1 cellular context compared by ENCODE assay signal in genomic region chr9:124617477-124618141, GRCh38.
TF ChIP-seq lines count a peak whose summit lies in the region.

No MANE protein-coding gene starts in this region.

TF ChIP-seq in HepG2, 621 proteins besides CTCF, POLR2A, EP300 and RAD21 (continued from another document):
- no peak for TF ChIP-seq SRF (IDR thresholded peaks at IDR 0.05; ENCODE audit: low read depth, low read length)
- TF ChIP-seq ZBED4 (CRISPR knock-in tag; IDR thresholded peaks at IDR 0.05; ENCODE audit: borderline replicate concordance): 0 out of 2 replicates have a peak, but pooled peaks have one; percentile 19
- no peak for TF ChIP-seq KDM1A (CRISPR knock-in tag; IDR thresholded peaks at IDR 0.05)
- 0 out of 2 replicates have a peak, but pooled peaks have one; percentile 20 for TF ChIP-seq IRF2 (CRISPR knock-in tag; IDR thresholded peaks at IDR 0.05)
- 0 out of 2 replicates have a peak, but pooled peaks have one; percentile 23 for TF ChIP-seq ELF3 (CRISPR knock-in tag; IDR thresholded peaks at IDR 0.05)
- TF ChIP-seq SALL1 (CRISPR knock-in tag; IDR thresholded peaks at IDR 0.05): peak; percentile 48; the same call in 1 of the 2 replicates
- 0 out of 2 replicates have a peak, but pooled peaks have one; percentile 15 for TF ChIP-seq FOXA3 (CRISPR knock-in tag; IDR thresholded peaks at IDR 0.05)
- TF ChIP-seq PHF20 (CRISPR knock-in tag; IDR thresholded peaks at IDR 0.05): no peak
- no peak for TF ChIP-seq MTF2 (CRISPR knock-in tag; IDR thresholded peaks at IDR 0.05; ENCODE audit: borderline replicate concordance)
- TF ChIP-seq BHLHE40 (IDR thresholded peaks at IDR 0.05; ENCODE audit: low read length): 0 out of 2 replicates have a peak, but pooled peaks have one; percentile 24
- TF ChIP-seq ZNF335 (CRISPR knock-in tag; IDR thresholded peaks at IDR 0.05): 0 out of 2 replicates have a peak, but pooled peaks have one; percentile 33
- TF ChIP-seq TFE3 (CRISPR knock-in tag; IDR thresholded peaks at IDR 0.05): 0 out of 2 replicates have a peak, but pooled peaks have one; percentile 19
- peak in 1 of 2 experiments; percentile 37; a peak in 1 of 4 replicates for TF ChIP-seq KLF16 (CRISPR knock-in tag; IDR thresholded peaks at IDR 0.05)
- TF ChIP-seq, protein P1, sequence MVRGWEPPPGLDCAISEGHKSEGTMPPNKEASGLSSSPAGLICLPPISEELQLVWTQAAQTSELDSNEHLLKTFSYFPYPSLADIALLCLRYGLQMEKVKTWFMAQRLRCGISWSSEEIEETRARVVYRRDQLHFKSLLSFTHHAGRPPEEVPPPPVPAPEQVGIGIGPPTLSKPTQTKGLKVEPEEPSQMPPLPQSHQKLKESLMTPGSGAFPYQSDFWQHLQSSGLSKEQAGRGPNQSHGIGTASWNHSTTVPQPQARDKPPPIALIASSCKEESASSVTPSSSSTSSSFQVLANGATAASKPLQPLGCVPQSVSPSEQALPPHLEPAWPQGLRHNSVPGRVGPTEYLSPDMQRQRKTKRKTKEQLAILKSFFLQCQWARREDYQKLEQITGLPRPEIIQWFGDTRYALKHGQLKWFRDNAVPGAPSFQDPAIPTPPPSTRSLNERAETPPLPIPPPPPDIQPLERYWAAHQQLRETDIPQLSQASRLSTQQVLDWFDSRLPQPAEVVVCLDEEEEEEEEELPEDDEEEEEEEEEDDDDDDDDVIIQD (CRISPR knock-in tag; IDR thresholded peaks at IDR 0.05; ENCODE audit: low read depth): peak; percentile 32; the same call in 1 of the 2 replicates
- peak; percentile 26 for TF ChIP-seq XRCC5 (optimal IDR thresholded peaks at IDR 0.05; ENCODE audit: low read length)
- peak; percentile 15; the same call in 1 of the 2 replicates for TF ChIP-seq ZFX (CRISPR knock-in tag; IDR thresholded peaks at IDR 0.05; ENCODE audit: low read depth)
- 0 out of 2 replicates have a peak, but pooled peaks have one; percentile 15 for TF ChIP-seq SAP130 (CRISPR knock-in tag; IDR thresholded peaks at IDR 0.05; ENCODE audit: low read depth)
- no peak for TF ChIP-seq ELF1 (CRISPR knock-in tag; IDR thresholded peaks at IDR 0.05)
- 0 out of 2 replicates have a peak, but pooled peaks have one; percentile 18 for TF ChIP-seq KMT2A (CRISPR knock-in tag; IDR thresholded peaks at IDR 0.05)
- TF ChIP-seq ESRRA (CRISPR knock-in tag; IDR thresholded peaks at IDR 0.05; ENCODE audit: low read depth): no peak
- TF ChIP-seq, protein P2, sequence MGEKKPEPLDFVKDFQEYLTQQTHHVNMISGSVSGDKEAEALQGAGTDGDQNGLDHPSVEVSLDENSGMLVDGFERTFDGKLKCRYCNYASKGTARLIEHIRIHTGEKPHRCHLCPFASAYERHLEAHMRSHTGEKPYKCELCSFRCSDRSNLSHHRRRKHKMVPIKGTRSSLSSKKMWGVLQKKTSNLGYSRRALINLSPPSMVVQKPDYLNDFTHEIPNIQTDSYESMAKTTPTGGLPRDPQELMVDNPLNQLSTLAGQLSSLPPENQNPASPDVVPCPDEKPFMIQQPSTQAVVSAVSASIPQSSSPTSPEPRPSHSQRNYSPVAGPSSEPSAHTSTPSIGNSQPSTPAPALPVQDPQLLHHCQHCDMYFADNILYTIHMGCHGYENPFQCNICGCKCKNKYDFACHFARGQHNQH (CRISPR knock-in tag; IDR thresholded peaks at IDR 0.05): peak; percentile 16; the same call in 1 of the 2 replicates
- TF ChIP-seq LCORL (IDR thresholded peaks at IDR 0.05): no peak
- TF ChIP-seq LCORL (CRISPR knock-in tag; IDR thresholded peaks at IDR 0.05): peak; percentile 48; the same call in 1 of the 2 replicates
- TF ChIP-seq GATAD2A (CRISPR knock-in tag; IDR thresholded peaks at IDR 0.05): peak; percentile 52
- TF ChIP-seq ERF (CRISPR knock-in tag; IDR thresholded peaks at IDR 0.05): 0 out of 2 replicates have a peak, but pooled peaks have one; percentile 35
- TF ChIP-seq MXD4 (CRISPR knock-in tag; IDR thresholded peaks at IDR 0.05): 0 out of 2 replicates have a peak, but pooled peaks have one; percentile 20
- TF ChIP-seq SMC3 (IDR thresholded peaks at IDR 0.05; ENCODE audit: low read length): peak; percentile 98
- TF ChIP-seq FOSL1 (CRISPR knock-in tag; IDR thresholded peaks at IDR 0.05; ENCODE audit: borderline replicate concordance): no peak
- peak in 1 of 2 experiments; percentile 52; a peak in 1 of 4 replicates for TF ChIP-seq HMGXB4 (CRISPR knock-in tag; IDR thresholded peaks at IDR 0.05; ENCODE audit: borderline replicate concordance in 1 of 2, low read depth in 1 of 2)
